ENCODE assay signal across 1 cellular context in genomic region chr5:172153695-172154094, GRCh38.
TF ChIP-seq lines count a peak whose summit lies in the region.

No MANE protein-coding gene starts in this region.

TF ChIP-seq in GM12878, 131 proteins besides CTCF, POLR2A, EP300 and RAD21:
- TF ChIP-seq BCL3 (IDR thresholded peaks at IDR 0.05; ENCODE audit: borderline replicate concordance, insufficient read depth, low read depth, low read length, poor library complexity, severe bottlenecking) (no peak), POU2F2 (IDR thresholded peaks at IDR 0.05; ENCODE audit: borderline replicate concordance, low read depth, low read length) (no peak), KLF5 (IDR thresholded peaks at IDR 0.05; ENCODE audit: partially characterized antibody) (no peak), SMC3 (IDR thresholded peaks at IDR 0.05; ENCODE audit: borderline replicate concordance, low read length) (no peak), CBX3 (IDR thresholded peaks at IDR 0.05; ENCODE audit: borderline replicate concordance, low read depth) (no peak), STAT1 (conservative IDR thresholded peaks at IDR 0.05) (no peak), BHLHE40 (IDR thresholded peaks at IDR 0.05; ENCODE audit: borderline replicate concordance in 1 of 2, low read depth in 2 of 2, low read length in 1 of 2) (no peak), PAX5 (IDR thresholded peaks at IDR 0.05; ENCODE audit: borderline replicate concordance, low read depth, low read length) (no peak), SIN3A (IDR thresholded peaks at IDR 0.05; ENCODE audit: low read depth, low read length) (no peak), ZZZ3 (IDR thresholded peaks at IDR 0.05; ENCODE audit: control insufficient read depth, insufficient read length, low read depth) (no peak), CEBPZ (IDR thresholded peaks at IDR 0.05; ENCODE audit: low read depth, low read length) (no peak), E4F1 (IDR thresholded peaks at IDR 0.05; ENCODE audit: borderline replicate concordance, partially characterized antibody) (no peak), BRCA1 (IDR thresholded peaks at IDR 0.05; ENCODE audit: low read depth, low read length) (no peak), EZH2 (IDR thresholded peaks at IDR 0.05; ENCODE audit: borderline replicate concordance, control insufficient read depth, low read depth, low read length) (no peak), HCFC1 (IDR thresholded peaks at IDR 0.05; ENCODE audit: low read length) (no peak), GATAD2B (conservative IDR thresholded peaks at IDR 0.05; ENCODE audit: low read depth) (no peak), USF1 (IDR thresholded peaks at IDR 0.05; ENCODE audit: borderline replicate concordance, extremely low read length, insufficient read depth, low read depth, low read length) (no peak), SMAD1 (IDR thresholded peaks at IDR 0.05; ENCODE audit: low read depth, partially characterized antibody) (no peak), RELB (IDR thresholded peaks at IDR 0.05; ENCODE audit: low read depth) (no peak), TCF12 (IDR thresholded peaks at IDR 0.05; ENCODE audit: low read depth, low read length) (no peak)
